Comparison of ENCODE assay signal across 8 cellular contexts in genomic region chr22:46829140-46829891, GRCh38.
A peak's percentile ranks its signal among the peaks of the same experiment; 100 is the strongest.
DNase-seq lines count a peak whose midpoint lies in the region; ATAC-seq and TF ChIP-seq lines count a peak whose summit lies in the region.

No MANE protein-coding gene starts in this region.

- ATAC-seq in sciatic nerve (peak; percentile 61), GM21723 (IDR thresholded peaks at IDR 0.05; ENCODE audit: unreplicated experiment) (no peak), GM21528 (IDR thresholded peaks at IDR 0.05; ENCODE audit: low FRiP score, unreplicated experiment) (no peak)

- POLR2A ChIA-PET in RWPE1 (lab: Yijun Ruan, JAX; ENCODE audit: low non-redundant PET) = no interaction called here

- TF ChIP-seq CTCF in RWPE1 (conservative IDR thresholded peaks at IDR 0.05; ENCODE audit: low read depth) (no peak), fibroblast of mammary gland (conservative IDR thresholded peaks at IDR 0.05; ENCODE audit: control insufficient read depth, insufficient read depth, low read depth, low read length) (no peak)

- intact Hi-C loops in sciatic nerve (cut with DNase I) = no loop called here

- DNase-seq in EL (peak; percentile 93), RWPE1 (ENCODE audit: low spot score) (peak; percentile 78), fibroblast of mammary gland (ENCODE audit: low read depth) (peak; percentile 90), sciatic nerve (ENCODE audit: low spot score) (no peak), activated gamma-delta T cell treated with Interleukin-2 at 50 U/mL for 16 hours (no peak), SIG-M5 (lab: John Stamatoyannopoulos, UW) (no peak)

- H3K4me3 ChIP-seq in fibroblast of mammary gland (ENCODE audit: control insufficient read depth, low read depth, low read length) = no peak overlapping the region

- CTCF ChIA-PET in RWPE1 (lab: Yijun Ruan, JAX) = interaction anchor here (0.6 to 0.7 kb wide), 3 partner anchors 10 to 1704 kb away, joined by 3 to 4 read pairs (median 3); no protein-coding TSS in a partner anchor

- peak overlapping the region; percentile 76 for H3K27ac ChIP-seq in RWPE1

Comparison
In these comparisons a context has a peak if more than half of its experiments do, and no peak if none do; other contexts are left out.
1. DNase-seq: peak in EL (single experiment), RWPE1 (single experiment) and fibroblast of mammary gland (single experiment); none in sciatic nerve (single experiment), activated gamma-delta T cell treated with Interleukin-2 at 50 U/mL for 16 hours (single experiment) and SIG-M5 (single experiment).